In the genomic region with DNA sequence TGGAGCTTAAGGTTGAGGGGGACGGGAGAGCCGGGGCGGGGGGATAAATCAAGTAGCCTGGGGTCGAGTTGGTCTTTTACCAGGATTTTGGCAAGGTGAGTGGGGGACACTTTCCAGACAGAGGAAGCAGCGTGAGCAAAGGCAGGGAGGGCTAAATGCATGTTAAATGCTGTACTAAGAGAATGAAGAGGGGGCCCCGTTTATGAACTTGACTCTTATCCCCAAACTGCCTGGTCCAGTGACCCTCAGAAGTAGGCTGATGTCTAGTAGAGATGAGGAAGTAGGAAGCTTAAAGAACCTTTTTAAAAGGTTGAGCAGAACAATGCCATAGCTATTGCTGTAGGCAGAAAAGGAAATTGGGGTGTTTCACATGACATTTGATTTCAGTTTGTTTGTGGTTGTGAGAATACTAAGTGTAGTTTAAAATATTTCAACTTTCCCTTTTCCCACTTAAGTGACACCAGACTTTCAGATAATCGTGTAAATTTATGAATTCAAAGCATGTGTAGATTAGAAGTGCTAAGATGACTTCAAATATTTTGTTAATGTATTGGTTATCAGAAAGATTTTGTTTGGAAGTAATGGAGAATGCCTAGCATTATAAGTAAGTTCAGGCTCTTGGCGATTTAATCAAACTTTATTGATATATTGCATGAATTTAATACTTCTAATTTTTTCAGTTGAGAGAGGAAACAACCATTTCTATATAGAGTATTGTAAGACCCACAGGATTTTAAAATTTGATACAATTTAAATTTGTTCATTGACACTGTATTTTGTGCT, we compare ENCODE assay signal across 8 cellular contexts. TPM values are rescaled to one million over a fixed set of nuclear protein-coding genes. Genes with fewer than 3 reads are reported as not detected.
A peak's percentile ranks its signal among the peaks of the same experiment; 100 is the strongest.
DNase-seq lines count a peak whose midpoint lies in the region; ATAC-seq and TF ChIP-seq lines count a peak whose summit lies in the region.

No MANE protein-coding gene starts in this region.

- no peak for TF ChIP-seq CTCF in colonic mucosa (IDR thresholded peaks at IDR 0.05)

- H3K4me1 ChIP-seq in colonic mucosa (no peaks in the 10 kb centered on the region), mucosa of stomach (ENCODE audit: control insufficient read depth, insufficient read depth, low read length) (peaks cover 13% of the 10 kb centered on the region)

- H3K4me3 ChIP-seq in colonic mucosa = peak overlapping the region; percentile 72
- H3K4me3 ChIP-seq in mucosa of stomach (ENCODE audit: low read length) = peak overlapping the region; percentile 48

- ATAC-seq in HG02852 (IDR thresholded peaks at IDR 0.05; ENCODE audit: unreplicated experiment) (peak; percentile 26), HG03521 (IDR thresholded peaks at IDR 0.05; ENCODE audit: unreplicated experiment) (no peak)

- no peaks in the 10 kb centered on the region for H3K9me3 ChIP-seq in colonic mucosa
- H3K9me3 ChIP-seq in mucosa of stomach (ENCODE audit: control insufficient read depth, low read length) = no peaks in the 10 kb centered on the region

- H3K27me3 ChIP-seq in colonic mucosa = no peaks in the 10 kb centered on the region
- H3K27me3 ChIP-seq in mucosa of stomach (ENCODE audit: control insufficient read depth, insufficient read depth, low read length) = no peaks in the 10 kb centered on the region

- peak; percentile 68 for DNase-seq in activated effector memory CD4-positive, alpha-beta T cell treated with anti-CD3 and anti-CD28 coated beads, Interleukin-2, amount 50 U/mL, for 16 hours
- no peak for DNase-seq in activated effector memory CD4-positive, alpha-beta T cell treated with Interleukin-2 at 50 U/mL for 16 hours
- DNase-seq in colonic mucosa (peak; percentile 38), DMS114 treated with DMSO at 0.1 percent for 48 hours (lab: John Stamatoyannopoulos, UW; ENCODE audit: unreplicated experiment) (no peak)

- H3K9ac ChIP-seq in colonic mucosa (ENCODE audit: low read depth in 2 of 2, low read length in 2 of 2) = peak overlapping the region; percentile 66 to 82
- peak overlapping the region; percentile 98 for H3K9ac ChIP-seq in mucosa of stomach (ENCODE audit: low read length)

- peak overlapping the region; percentile 99 for H3K27ac ChIP-seq in colonic mucosa

- H3K36me3 ChIP-seq in colonic mucosa (no peaks in the 10 kb centered on the region), mucosa of stomach (ENCODE audit: control insufficient read depth, insufficient read depth, low read length) (no peaks in the 10 kb centered on the region)

- intact Hi-C loops in colonic mucosa (cut with DNase I) = no loop called here

- TF ChIP-seq POLR2A in Raji (IDR thresholded peaks at IDR 0.05; ENCODE audit: insufficient read depth, low read depth, low read length) = peak; percentile 51

RNA-seq across cellular contexts. Expression of a gene that starts 1.8 kb away (rescaled TPM):
- total RNA-seq in colonic mucosa = 10 to 100 TPM; 11.1 to 31.5 TPM

Comparison
In these comparisons a context has a peak if more than half of its experiments do, and no peak if none do; other contexts are left out.
1. DNase-seq: peak in activated effector memory CD4-positive, alpha-beta T cell treated with anti-CD3 and anti-CD28 coated beads, Interleukin-2, amount 50 U/mL, for 16 hours (single experiment) and colonic mucosa (single experiment); none in activated effector memory CD4-positive, alpha-beta T cell treated with Interleukin-2 at 50 U/mL for 16 hours (single experiment) and DMS114 treated with DMSO at 0.1 percent for 48 hours (single experiment).